ENCODE assay signal across 1 cellular context in genomic region chr17:81143200-81143527, GRCh38.
TF ChIP-seq lines count a peak whose summit lies in the region.

No MANE protein-coding gene starts in this region.

TF ChIP-seq in K562, 482 proteins besides CTCF, POLR2A, EP300 and RAD21:
- TF ChIP-seq SETDB1 (IDR thresholded peaks at IDR 0.05; ENCODE audit: low read length) (no peak), CBFA2T2 (conservative IDR thresholded peaks at IDR 0.05) (no peak), ASH1L (IDR thresholded peaks at IDR 0.05; ENCODE audit: borderline replicate concordance, low read depth, partially characterized antibody) (no peak)
